In the genomic region with DNA sequence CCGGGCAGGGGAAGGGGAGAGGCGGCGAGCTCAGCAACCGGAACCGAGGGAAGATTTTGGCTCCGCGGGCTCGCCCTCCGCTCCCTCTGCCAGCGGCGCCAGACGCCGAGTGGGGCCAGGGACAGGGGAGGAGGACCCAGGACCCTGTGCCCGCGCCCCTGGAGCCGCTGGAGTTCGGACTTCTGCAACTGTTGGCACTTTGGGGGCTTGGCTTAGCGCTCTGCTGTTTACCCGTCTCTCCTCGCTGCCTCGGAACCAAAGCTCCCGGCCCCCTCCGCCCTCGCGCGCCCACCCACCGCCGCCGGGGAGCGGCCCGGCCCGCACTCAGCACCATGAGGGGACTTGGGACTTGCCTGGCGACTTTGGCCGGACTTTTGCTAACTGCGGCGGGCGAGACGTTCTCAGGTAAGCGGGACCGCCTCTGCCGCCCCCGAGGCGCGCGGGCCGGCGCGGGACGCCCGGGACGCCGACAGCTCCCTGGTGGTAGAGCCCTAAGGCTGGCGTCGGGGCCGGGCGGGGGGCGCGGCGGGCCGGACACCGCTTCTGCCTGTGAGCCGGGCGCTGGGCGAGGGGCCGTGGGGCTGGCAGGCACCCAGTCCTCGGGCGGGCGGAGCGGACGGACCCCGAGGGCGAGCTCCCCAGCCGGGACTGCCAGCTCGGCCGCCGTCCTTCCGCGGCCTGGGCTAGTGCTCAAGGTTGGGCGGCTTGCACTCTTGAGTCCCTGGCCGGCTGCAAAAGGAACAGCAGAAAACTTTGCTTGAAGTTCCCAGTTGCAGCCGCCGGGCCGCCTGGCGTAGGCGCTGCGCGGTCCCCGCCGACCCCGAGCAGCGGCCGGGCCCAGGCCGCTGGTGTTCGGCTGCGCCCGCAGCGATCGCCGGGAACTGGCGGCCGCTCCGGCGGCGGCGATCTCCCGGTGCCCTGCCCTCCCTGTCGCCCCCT, we compare ENCODE assay signal across 8 cellular contexts. TPM values are rescaled to one million over a fixed set of nuclear protein-coding genes. Genes with fewer than 3 reads are reported as not detected.
DNase-seq lines count a peak whose midpoint lies in the region; ATAC-seq, FAIRE-seq and TF ChIP-seq lines count a peak whose summit lies in the region.

No MANE protein-coding gene starts in this region.

- H3K36me3 Mint-ChIP-seq in activated T-helper 1 cell treated with anti-CD3 and anti-CD28 coated beads, Interleukin-12 subunit alpha, Interleukin-12 subunit beta, Interleukin-2, Interleukin-4 antibody, amounts not matched to agents 30 ng/mL and 10 ng/mL and 1 ng/mL, durations not matched to agents 14 hours and 24 hours and 36 hours (ENCODE audit: low read depth): no peaks in the 10 kb centered on the region

- peaks cover 47% of the 10 kb centered on the region for H3K27me3 Mint-ChIP-seq in activated T-helper 1 cell treated with anti-CD3 and anti-CD28 coated beads, Interleukin-12 subunit alpha, Interleukin-12 subunit beta, Interleukin-2, Interleukin-4 antibody, amounts not matched to agents 30 ng/mL and 10 ng/mL and 1 ng/mL, durations not matched to agents 14 hours and 24 hours and 36 hours (ENCODE audit: insufficient read depth)

- no peak for FAIRE-seq in pancreas (lab: Jason Lieb, UNC)

- 0 to 1% methylated on average over 79 to 107 of the region's 107 CpGs for WGBS in pancreas, 2 donors

- DNase-seq in NCI-H82 (lab: John Stamatoyannopoulos, UW) (peak; percentile 58), NCI-H82 treated with DMSO at 0.1 percent for 48 hours (lab: John Stamatoyannopoulos, UW; ENCODE audit: unreplicated experiment) (no peak), amygdala (lab: John Stamatoyannopoulos, UW) (peak in 29 of 56 donors; percentile 7 to 63 (median 38)), cardiac septum (ENCODE audit: low spot score) (peak; percentile 78), pancreas (peak; percentile 53 to 89 (median 67))
- DNase-seq in activated T-helper 1 cell treated with anti-CD3 and anti-CD28 coated beads, Interleukin-12 subunit alpha, Interleukin-12 subunit beta, Interleukin-2, Interleukin-4 antibody, amounts not matched to agents 30 ng/mL and 10 ng/mL and 1 ng/mL, durations not matched to agents 14 hours and 24 hours and 36 hours (ENCODE audit: low spot score): no peak

- H3K4me1 Mint-ChIP-seq in activated T-helper 1 cell treated with anti-CD3 and anti-CD28 coated beads, Interleukin-12 subunit alpha, Interleukin-12 subunit beta, Interleukin-2, Interleukin-4 antibody, amounts not matched to agents 30 ng/mL and 10 ng/mL and 1 ng/mL, durations not matched to agents 14 hours and 24 hours and 36 hours (ENCODE audit: low read depth): peaks cover 4% of the 10 kb centered on the region

- H3K9me3 Mint-ChIP-seq in activated T-helper 1 cell treated with anti-CD3 and anti-CD28 coated beads, Interleukin-12 subunit alpha, Interleukin-12 subunit beta, Interleukin-2, Interleukin-4 antibody, amounts not matched to agents 30 ng/mL and 10 ng/mL and 1 ng/mL, durations not matched to agents 14 hours and 24 hours and 36 hours: no peaks in the 10 kb centered on the region

- H3K4me1 ChIP-seq in HUES6 (ENCODE audit: control insufficient read depth, insufficient read depth, low read length) (peaks cover 5% of the 10 kb centered on the region), pancreas (peaks cover 0 to 10% (median 0%) of the 10 kb centered on the region in 3 donors)

- H3K27ac Mint-ChIP-seq in activated T-helper 1 cell treated with anti-CD3 and anti-CD28 coated beads, Interleukin-12 subunit alpha, Interleukin-12 subunit beta, Interleukin-2, Interleukin-4 antibody, amounts not matched to agents 30 ng/mL and 10 ng/mL and 1 ng/mL, durations not matched to agents 14 hours and 24 hours and 36 hours: no peak overlapping the region

- no peak overlapping the region for H3K4me3 Mint-ChIP-seq in activated T-helper 1 cell treated with anti-CD3 and anti-CD28 coated beads, Interleukin-12 subunit alpha, Interleukin-12 subunit beta, Interleukin-2, Interleukin-4 antibody, amounts not matched to agents 30 ng/mL and 10 ng/mL and 1 ng/mL, durations not matched to agents 14 hours and 24 hours and 36 hours

- no peaks in the 10 kb centered on the region for H3K36me3 ChIP-seq in HUES6 (ENCODE audit: control insufficient read depth, insufficient read depth, low read length)
- no peaks in the 10 kb centered on the region for H3K36me3 ChIP-seq in pancreas

- peak overlapping the region; percentile 79 for H3K9ac ChIP-seq in HUES6 (ENCODE audit: low read length)

- peak overlapping the region; percentile 89 for H3K4me3 ChIP-seq in HUES6 (ENCODE audit: low read depth, low read length)
- H3K4me3 ChIP-seq in pancreas: peak overlapping the region; percentile 71 to 91 (median 84)

- peaks cover 37% of the 10 kb centered on the region for H3K27me3 ChIP-seq in HUES6 (ENCODE audit: control insufficient read depth, insufficient read depth, low read length)
- H3K27me3 ChIP-seq in pancreas: no peaks in the 10 kb centered on the region

- ATAC-seq in pancreas: peak; percentile 39 to 64 (median 46)
- ATAC-seq in HG03045 (IDR thresholded peaks at IDR 0.05; ENCODE audit: unreplicated experiment): no peak

- H3K9me3 ChIP-seq in HUES6 (ENCODE audit: control insufficient read depth, insufficient read depth, low read depth, low read length) (no peaks in the 10 kb centered on the region), pancreas (no peaks in the 10 kb centered on the region)

- no peak for TF ChIP-seq CTCF in pancreas (IDR thresholded peaks at IDR 0.05)

- H3K27ac ChIP-seq in HUES6 (ENCODE audit: low read depth, low read length): peak overlapping the region; percentile 11; the same call in 1 of the 2 replicates
- H3K27ac ChIP-seq in pancreas: peak overlapping the region; percentile 88 to 97 (median 93)

- intact Hi-C loops in cardiac septum (cut with DNase I) (loop anchor here (1.0 to 5.0 kb wide), 4 partner anchors 40 to 295 kb away; no protein-coding TSS in a partner anchor), pancreas (cut with DNase I) (loop anchor here in 1 of 3 donors (10.0 kb wide), 1 partner anchor 187 kb away; no protein-coding TSS in a partner anchor)
- intact Hi-C loops in activated T-helper 1 cell treated with anti-CD3 and anti-CD28 coated beads, Interleukin-12 subunit alpha, Interleukin-12 subunit beta, Interleukin-2, Interleukin-4 antibody, amounts not matched to agents 30 ng/mL and 10 ng/mL and 1 ng/mL, durations not matched to agents 14 hours and 24 hours and 36 hours (cut with micrococcal nuclease): loop anchor here (2.0 to 10.0 kb wide), 3 partner anchors 347 to 653 kb away; no protein-coding TSS in a partner anchor

RNA-seq across cellular contexts. Expression of gene PTPRM, which starts 0.6 kb away (rescaled TPM):
- total RNA-seq in cardiac septum (132 TPM), pancreas (10 to 100 TPM; 14.5 to 30.4 (median 17.1) TPM)
- polyA plus RNA-seq in pancreas: 10 to 100 TPM; 28.7 to 50.7 TPM
- 10.4 and 10.7 TPM in 2 replicates for total RNA-seq in activated T-helper 1 cell treated with anti-CD3 and anti-CD28 coated beads, Interleukin-12 subunit alpha, Interleukin-12 subunit beta, Interleukin-2, Interleukin-4 antibody, amounts not matched to agents 30 ng/mL and 10 ng/mL and 1 ng/mL, durations not matched to agents 14 hours and 24 hours and 36 hours

Comparison
In these comparisons a context has a peak if more than half of its experiments do, and no peak if none do; other contexts are left out.
1. DNase-seq: peak in NCI-H82 (single experiment), amygdala (29 of 56), cardiac septum (single experiment) and pancreas (6 of 6); none in NCI-H82 treated with DMSO at 0.1 percent for 48 hours (single experiment) and activated T-helper 1 cell treated with anti-CD3 and anti-CD28 coated beads, Interleukin-12 subunit alpha, Interleukin-12 subunit beta, Interleukin-2, Interleukin-4 antibody, amounts not matched to agents 30 ng/mL and 10 ng/mL and 1 ng/mL, durations not matched to agents 14 hours and 24 hours and 36 hours (single experiment).